1 cellular context compared by ENCODE assay signal in genomic region chr18:3053081-3053480, GRCh38.
TF ChIP-seq lines count a peak whose summit lies in the region.

No MANE protein-coding gene starts in this region.

TF ChIP-seq in HepG2, 621 proteins besides CTCF, POLR2A, EP300 and RAD21 (continued from another document):
- TF ChIP-seq PRDM10 (CRISPR knock-in tag; IDR thresholded peaks at IDR 0.05; ENCODE audit: low read depth) = no peak
- TF ChIP-seq MTERF4 (CRISPR knock-in tag; IDR thresholded peaks at IDR 0.05) = no peak
TF ChIP-seq in HepG2: peak in this region for 0.
